In genomic region chr11:35174666-35175065, GRCh38 we compare ENCODE assay signal across 9 cellular contexts. TPM values are rescaled to one million over a fixed set of nuclear protein-coding genes. Genes with fewer than 3 reads are reported as not detected.
A peak's percentile ranks its signal among the peaks of the same experiment; 100 is the strongest.
DNase-seq lines count a peak whose midpoint lies in the region; ATAC-seq lines count a peak whose summit lies in the region.
"Had no signal": no experiment of that assay in that cellular context is flagged by ENCODE, and none has a peak within 500 bp of the region (broad histone marks: within the 10 kb centered on the region; RNA-seq: fewer than 3 reads in every experiment).

No MANE protein-coding gene starts in this region.

- no peak for ATAC-seq in GM19351 (IDR thresholded peaks at IDR 0.05; ENCODE audit: unreplicated experiment)

- H3K27ac ChIP-seq in SJSA1 (peak overlapping the region; percentile 61), epithelial cell of prostate (peak overlapping the region; percentile 95)

- H3K36me3 ChIP-seq in SJSA1: peaks cover 66% of the 10 kb centered on the region

- H3K27me3 ChIP-seq in SJSA1 (replicated peaks): no peaks in the 10 kb centered on the region

- peak; percentile 74 for DNase-seq in EL
- DNase-seq in SJSA1 (ENCODE audit: low read depth in 1 of 2, low spot score in 2 of 2): peak in 1 of 2 experiments; percentile 82
- no peak for DNase-seq in epithelial cell of prostate (ENCODE audit: low read depth, low spot score)
- DNase-seq in skeletal muscle cell (ENCODE audit: low read depth): peak; percentile 65
- DNase-seq in GM03348 (ENCODE audit: low spot score): no peak
- DNase-seq in effector CD8-positive, alpha-beta T cell (lab: John Stamatoyannopoulos, UW): no peak
- DNase-seq in NCI-H345 (lab: John Stamatoyannopoulos, UW): no peak
- DNase-seq: T-helper 9 cell had no signal

- peaks cover 79% of the 10 kb centered on the region for H3K4me1 ChIP-seq in SJSA1 (replicated peaks)

- H3K4me3 ChIP-seq in SJSA1 (no peak overlapping the region), skeletal muscle cell (ENCODE audit: low read depth, low read length) (no peak overlapping the region)

- H3K9me3 ChIP-seq in SJSA1 (replicated peaks): no peaks in the 10 kb centered on the region

RNA-seq across cellular contexts. Expression of gene CD44, which starts 35.7 kb away (rescaled TPM):
- total RNA-seq in SJSA1 (2014; rRNA removed; shearing (Covaris generic)): 102 and 121 TPM in 2 replicates

Comparison
In these comparisons a context has a peak if more than half of its experiments do, and no peak if none do; other contexts are left out.
1. DNase-seq: peak in EL (single experiment) and skeletal muscle cell (single experiment); none in epithelial cell of prostate (single experiment), GM03348 (single experiment), effector CD8-positive, alpha-beta T cell (single experiment) and NCI-H345 (single experiment).